ENCODE assay signal across 21 cellular contexts in genomic region chr10:116866987-116867595, GRCh38. TPM values are rescaled to one million over a fixed set of nuclear protein-coding genes. Genes with fewer than 3 reads are reported as not detected.
DNase-seq lines count a peak whose midpoint lies in the region; ATAC-seq and TF ChIP-seq lines count a peak whose summit lies in the region.
"Had no signal": no experiment of that assay in that cellular context is flagged by ENCODE, and none has a peak within 500 bp of the region (broad histone marks: within the 10 kb centered on the region; RNA-seq: fewer than 3 reads in every experiment).

No MANE protein-coding gene starts in this region.

- H3K4me3 ChIP-seq in AG10803 (ENCODE audit: low read length) (no peak overlapping the region), epithelial cell of esophagus (ENCODE audit: low read length) (no peak overlapping the region), heart right ventricle (no peak overlapping the region)
- H3K4me3 ChIP-seq: body of pancreas had no signal

- peaks cover 0 to 2% (median 0%) of the 10 kb centered on the region in 6 donors for H3K9me3 Mint-ChIP-seq in immature natural killer cell
- H3K9me3 Mint-ChIP-seq: CD8-positive, alpha-beta T cell; stimulated activated effector memory CD8-positive, alpha-beta T cell treated with anti-CD3 and anti-CD28 coated beads, Interleukin-12 subunit alpha, Interleukin-12 subunit beta, amount 100 ng/mL, for 72 hours; T-helper 1 cell treated with Interleukin-12 subunit alpha and Interleukin-12 subunit beta and Interleukin-4 antibody, amounts not matched to agents 30 μg/mL and 1 μg/mL, for 36 hours had no signal

- ATAC-seq in heart right ventricle = no peak
- no peak for ATAC-seq in HG02981 (IDR thresholded peaks at IDR 0.05; ENCODE audit: unreplicated experiment)
- ATAC-seq: body of pancreas; CD8-positive, alpha-beta T cell; stimulated activated effector memory CD8-positive, alpha-beta T cell treated with anti-CD3 and anti-CD28 coated beads, Interleukin-12 subunit alpha, Interleukin-12 subunit beta, amount 100 ng/mL, for 72 hours had no signal

- no peak overlapping the region for H3K4me3 Mint-ChIP-seq in immature natural killer cell
- H3K4me3 Mint-ChIP-seq: activated CD4-positive, alpha-beta memory T cell treated with anti-CD3 and anti-CD28 coated beads for 36 hours; activated naive CD4-positive, alpha-beta T cell treated with anti-CD3 and anti-CD28 coated beads for 36 hours; CD8-positive, alpha-beta T cell; stimulated activated effector memory CD8-positive, alpha-beta T cell treated with anti-CD3 and anti-CD28 coated beads, Interleukin-12 subunit alpha, Interleukin-12 subunit beta, amount 100 ng/mL, for 72 hours; T-helper 1 cell treated with Interleukin-12 subunit alpha and Interleukin-12 subunit beta and Interleukin-4 antibody, amounts not matched to agents 30 μg/mL and 1 μg/mL, for 36 hours had no signal

- 88 to 89% methylated on average over 6 of the region's 6 CpGs for WGBS in heart right ventricle, 2 donors

- TF ChIP-seq CTCF in AG10803 (conservative IDR thresholded peaks at IDR 0.05; ENCODE audit: low read length) = no peak
- no peak for TF ChIP-seq CTCF in epithelial cell of esophagus (IDR thresholded peaks at IDR 0.05; ENCODE audit: insufficient read depth, low read depth, low read length, missing control alignments)
- no peak for TF ChIP-seq CTCF in heart right ventricle (IDR thresholded peaks at IDR 0.05)

- no peak overlapping the region for H3K27ac Mint-ChIP-seq in immature natural killer cell
- H3K27ac Mint-ChIP-seq: activated CD4-positive, alpha-beta memory T cell treated with anti-CD3 and anti-CD28 coated beads for 36 hours; activated naive CD4-positive, alpha-beta T cell treated with anti-CD3 and anti-CD28 coated beads for 36 hours; CD8-positive, alpha-beta T cell; stimulated activated effector memory CD8-positive, alpha-beta T cell treated with anti-CD3 and anti-CD28 coated beads, Interleukin-12 subunit alpha, Interleukin-12 subunit beta, amount 100 ng/mL, for 72 hours; T-helper 1 cell treated with Interleukin-12 subunit alpha and Interleukin-12 subunit beta and Interleukin-4 antibody, amounts not matched to agents 30 μg/mL and 1 μg/mL, for 36 hours had no signal

- H3K4me1 ChIP-seq in heart right ventricle = no peaks in the 10 kb centered on the region
- H3K4me1 ChIP-seq: body of pancreas had no signal

- H3K4me1 Mint-ChIP-seq in immature natural killer cell = no peaks in the 10 kb centered on the region
- H3K4me1 Mint-ChIP-seq: stimulated activated effector memory CD8-positive, alpha-beta T cell treated with anti-CD3 and anti-CD28 coated beads, Interleukin-12 subunit alpha, Interleukin-12 subunit beta, amount 100 ng/mL, for 72 hours had no signal

- H3K36me3 ChIP-seq in heart right ventricle = no peaks in the 10 kb centered on the region
- H3K36me3 ChIP-seq: WERI-Rb-1 had no signal

- H3K27ac ChIP-seq in heart right ventricle = no peak overlapping the region
- H3K27ac ChIP-seq: body of pancreas, KMS-11, WERI-Rb-1 had no signal

- DNase-seq in AG10803 (ENCODE audit: low read depth) = peak; percentile 47
- DNase-seq in NCI-H460 (ENCODE audit: extremely low read depth, low read depth) = peak; percentile 67
- peak; percentile 72 for DNase-seq in epithelial cell of esophagus (ENCODE audit: low read depth)
- DNase-seq in kidney tubule cell (ENCODE audit: low spot score) = peak; percentile 56
- no peak for DNase-seq in heart right ventricle
- DNase-seq in superior temporal gyrus (ENCODE audit: extremely low spot score) = no peak
- no peak for DNase-seq in immature natural killer cell
- DNase-seq: activated CD4-positive, alpha-beta memory T cell treated with anti-CD3 and anti-CD28 coated beads for 36 hours; activated naive CD4-positive, alpha-beta T cell treated with anti-CD3 and anti-CD28 coated beads for 36 hours; activated T-cell treated with anti-CD3 and anti-CD28 coated beads, Interleukin-2, amount 50 U/mL, for 1 hour; body of pancreas; CD8-positive, alpha-beta T cell; NCI-H1048; NCI-H2107; NCI-H526 treated with DMSO at 0.1 percent for 48 hours; WERI-Rb-1 had no signal

- peaks cover 0 to 15% (median 0%) of the 10 kb centered on the region in 7 donors for H3K27me3 ChIP-seq in heart right ventricle
- H3K27me3 ChIP-seq: body of pancreas had no signal

- H3K36me3 Mint-ChIP-seq in immature natural killer cell = no peaks in the 10 kb centered on the region
- H3K36me3 Mint-ChIP-seq: activated CD4-positive, alpha-beta memory T cell treated with anti-CD3 and anti-CD28 coated beads for 36 hours; CD8-positive, alpha-beta T cell; stimulated activated effector memory CD8-positive, alpha-beta T cell treated with anti-CD3 and anti-CD28 coated beads, Interleukin-12 subunit alpha, Interleukin-12 subunit beta, amount 100 ng/mL, for 72 hours had no signal

- no peaks in the 10 kb centered on the region for H3K9me3 ChIP-seq in heart right ventricle
- H3K9me3 ChIP-seq: body of pancreas had no signal

- intact Hi-C loops in heart right ventricle (cut with DNase I) = no loop called here

- H3K27me3 Mint-ChIP-seq in immature natural killer cell (ENCODE audit: low read depth in 3 of 3) = no peaks in the 10 kb centered on the region

RNA-seq across cellular contexts. Expression of gene ENO4, which starts 17.8 kb away (rescaled TPM):
- total RNA-seq in NCI-H460 (2014; rRNA removed; shearing (Covaris generic)) = 0.52 TPM in 2 replicates
- polyA plus RNA-seq in NCI-H460 (2014; cell fraction: nucleus; rRNA removed) = not detected in 2 replicates
- under 1 TPM in 3 of 10 donors, not detected in 7; 0.11 to 0.19 (median 0.13) TPM for total RNA-seq in heart right ventricle
- polyA plus RNA-seq in heart right ventricle (not detected), immature natural killer cell (not detected)
- total RNA-seq: activated CD4-positive, alpha-beta memory T cell treated with anti-CD3 and anti-CD28 coated beads for 36 hours; activated naive CD4-positive, alpha-beta T cell treated with anti-CD3 and anti-CD28 coated beads for 36 hours; CD8-positive, alpha-beta T cell; lung microvascular endothelial cell had no signal

Comparison
In these comparisons a context has a peak if more than half of its experiments do, and no peak if none do; other contexts are left out.
1. DNase-seq: peak in AG10803 (single experiment), NCI-H460 (single experiment), epithelial cell of esophagus (single experiment) and kidney tubule cell (single experiment); none in heart right ventricle (0 of 2), superior temporal gyrus (single experiment) and immature natural killer cell (0 of 3).